Comparison of ENCODE assay signal across 7 cellular contexts in the genomic region with DNA sequence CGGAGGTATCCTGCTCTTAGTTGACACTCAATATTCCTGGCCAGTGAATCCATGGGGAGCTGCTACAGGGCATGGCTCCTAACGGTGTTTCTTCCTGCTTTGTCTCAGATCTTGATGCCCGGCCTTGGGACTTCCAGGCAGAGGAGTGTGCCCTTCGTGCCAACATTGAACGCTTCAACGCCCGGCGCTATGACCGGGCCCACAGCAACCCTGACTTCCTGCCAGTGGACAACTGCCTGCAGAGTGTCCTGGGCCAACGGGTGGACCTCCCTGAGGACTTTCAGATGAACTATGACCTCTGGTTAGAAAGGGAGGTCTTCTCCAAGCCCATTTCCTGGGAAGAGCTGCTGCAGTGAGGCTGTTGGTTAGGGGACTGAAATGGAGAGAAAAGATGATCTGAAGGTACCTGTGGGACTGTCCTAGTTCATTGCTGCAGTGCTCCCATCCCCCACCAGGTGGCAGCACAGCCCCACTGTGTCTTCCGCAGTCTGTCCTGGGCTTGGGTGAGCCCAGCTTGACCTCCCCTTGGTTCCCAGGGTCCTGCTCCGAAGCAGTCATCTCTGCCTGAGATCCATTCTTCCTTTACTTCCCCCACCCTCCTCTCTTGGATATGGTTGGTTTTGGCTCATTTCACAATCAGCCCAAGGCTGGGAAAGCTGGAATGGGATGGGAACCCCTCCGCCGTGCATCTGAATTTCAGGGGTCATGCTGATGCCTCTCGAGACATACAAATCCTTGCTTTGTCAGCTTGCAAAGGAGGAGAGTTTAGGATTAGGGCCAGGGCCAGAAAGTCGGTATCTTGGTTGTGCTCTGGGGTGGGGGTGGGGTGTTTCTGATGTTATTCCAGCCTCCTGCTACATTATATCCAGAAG. TPM values are rescaled to one million over a fixed set of nuclear protein-coding genes. Genes with fewer than 3 reads are reported as not detected.
DNase-seq lines count a peak whose midpoint lies in the region; ATAC-seq and TF ChIP-seq lines count a peak whose summit lies in the region.

No MANE protein-coding gene starts in this region.

- intact Hi-C loops in MCF 10A (cut with micrococcal nuclease), result loop anchor here (1.0 to 10.0 kb wide), 2 partner anchors 53 to 441 kb away; no protein-coding TSS in a partner anchor
- intact Hi-C loops in left colon (cut with DNase I, micrococcal nuclease), result loop anchor here (5.0 to 10.0 kb wide), 2 partner anchors 51 to 54 kb away; no protein-coding TSS in a partner anchor

- H3K4me3 Mint-ChIP-seq in MCF 10A (ENCODE audit: unreplicated experiment), result no peak overlapping the region

- H3K4me1 Mint-ChIP-seq in MCF 10A (ENCODE audit: insufficient read depth, unreplicated experiment), result peaks cover 2% of the 10 kb centered on the region

- H3K4me3 ChIP-seq in WI38 (ENCODE audit: low read depth, low read length), result no peak overlapping the region

- ATAC-seq in left colon (peak; percentile 30), GM21360 (IDR thresholded peaks at IDR 0.05; ENCODE audit: unreplicated experiment) (no peak)

- H3K9me3 Mint-ChIP-seq in MCF 10A (ENCODE audit: unreplicated experiment), result no peaks in the 10 kb centered on the region

- H3K27me3 Mint-ChIP-seq in MCF 10A (ENCODE audit: insufficient read depth, unreplicated experiment), result no peaks in the 10 kb centered on the region

- POLR2A ChIA-PET in GM10248 (lab: Yijun Ruan, JAX) (no interaction called here), MCF 10A (lab: Yijun Ruan, JAX) (interaction anchor here (0.6 to 1.2 kb wide), 2 partner anchors 19 to 39 kb away, joined by 3 to 5 read pairs; no protein-coding TSS in a partner anchor)

- BruUV-seq in MCF 10A (replicated peaks; lab: Mats Ljungman, UMichigan), result TSS peak; percentile 12

- CTCF ChIA-PET in GM10248 (lab: Yijun Ruan, JAX) (interaction anchor here (0.6 to 22.1 kb wide), 28 partner anchors 3 to 442 kb away, joined by 3 to 387 read pairs (median 4); partner anchors contain the start of genes ALX3, STRIP1 and UBL4B), MCF 10A (lab: Yijun Ruan, JAX) (interaction anchor here (0.5 to 9.6 kb wide), 34 partner anchors 11 to 1246 kb away, joined by 3 to 183 read pairs (median 4); partner anchors contain the start of genes AHCYL1, STRIP1 and UBL4B)

- peaks cover 74% of the 10 kb centered on the region for H3K36me3 Mint-ChIP-seq in MCF 10A (ENCODE audit: insufficient read depth, unreplicated experiment)

- peak overlapping the region; percentile 12 for H3K27ac Mint-ChIP-seq in MCF 10A (ENCODE audit: low read depth, unreplicated experiment)

- TF ChIP-seq CTCF in GM10248 (IDR thresholded peaks at IDR 0.05; ENCODE audit: control extremely low read depth, extremely low read depth, low read depth, missing control alignments) (peak; percentile 90), WI38 (IDR thresholded peaks at IDR 0.05; ENCODE audit: low read depth, low read length) (peak; percentile 96), MCF 10A (IDR thresholded peaks at IDR 0.05; ENCODE audit: unreplicated experiment) (peak; percentile 87)

- DNase-seq in GM10248 (ENCODE audit: extremely low spot score) (peak; percentile 80), KG1 (lab: John Stamatoyannopoulos, UW) (peak; percentile 10), MCF 10A (ENCODE audit: unreplicated experiment) (peak; percentile 57), left colon (peak in 1 of 2 donors; percentile 80)
- peak in 2 of 3 donors; percentile 38 to 72 for DNase-seq in stimulated activated CD4-positive, alpha-beta T cell treated with anti-CD3 and anti-CD28 coated beads, TNF-alpha, amount 100 ng/mL, for 1 hour (ENCODE audit: low read depth in 3 of 3, low spot score in 1 of 3)

RNA-seq across cellular contexts. Expression of gene ALX3, which starts 16.7 kb away (rescaled TPM):
- total RNA-seq in MCF 10A (2022) (not detected in 2 replicates), left colon (not detected)

RNA-seq across cellular contexts. Expression of gene STRIP1, which starts 19.4 kb away (rescaled TPM):
- 35.6 and 40.6 TPM in 2 replicates for total RNA-seq in MCF 10A (2022)
- 10 to 100 TPM; 34.0 to 38.2 TPM for total RNA-seq in left colon

RNA-seq across cellular contexts. Expression of gene UBL4B, which starts 58.5 kb away (rescaled TPM):
- not detected in 2 replicates for total RNA-seq in MCF 10A (2022)
- not detected for total RNA-seq in left colon
